9 cellular contexts compared by ENCODE assay signal in genomic region chrX:137052641-137053235, GRCh38. TPM values are rescaled to one million over a fixed set of nuclear protein-coding genes. Genes with fewer than 3 reads are reported as not detected.
DNase-seq lines count a peak whose midpoint lies in the region; ATAC-seq, FAIRE-seq and TF ChIP-seq lines count a peak whose summit lies in the region.
"Had no signal": no experiment of that assay in that cellular context is flagged by ENCODE, and none has a peak within 500 bp of the region (broad histone marks: within the 10 kb centered on the region; RNA-seq: fewer than 3 reads in every experiment).

No MANE protein-coding gene starts in this region.

- ATAC-seq in HG03280 (IDR thresholded peaks at IDR 0.05; ENCODE audit: unreplicated experiment), result peak; percentile 20
- peak; percentile 42 for ATAC-seq in activated CD8-positive, alpha-beta T cell treated with anti-CD3 and anti-CD28 coated beads, Interleukin-2, amount 10 ng/mL, durations not matched to agents 7 days and 5 days
- ATAC-seq in gastroesophageal sphincter, result no peak

- TF ChIP-seq CTCF in gastroesophageal sphincter (IDR thresholded peaks at IDR 0.05) (no peak), smooth muscle cell (IDR thresholded peaks at IDR 0.05; ENCODE audit: borderline replicate concordance, insufficient read depth, poor library complexity, severe bottlenecking) (no peak)

- WGBS in gastroesophageal sphincter (ENCODE audit: low coverage in 1 of 2), 2 donors, result 43% methylated on average over 19 of the region's 37 CpGs; no CpG with 5 or more reads in 1 of the 2 donors
- 48% methylated on average over 35 of the region's 37 CpGs for WGBS in smooth muscle cell (ENCODE audit: low lambda C conversion rate)

- H3K36me3 ChIP-seq in gastroesophageal sphincter, result no peaks in the 10 kb centered on the region
- H3K36me3 ChIP-seq in smooth muscle cell (ENCODE audit: low read depth), result no peaks in the 10 kb centered on the region

- no peak overlapping the region for H3K27ac Mint-ChIP-seq in activated CD8-positive, alpha-beta T cell treated with anti-CD3 and anti-CD28 coated beads, Interleukin-2, amount 10 ng/mL, durations not matched to agents 7 days and 5 days

- H3K4me1 ChIP-seq in gastroesophageal sphincter (peaks cover 0 to 15% (median 0%) of the 10 kb centered on the region in 3 donors), smooth muscle cell (ENCODE audit: low read depth) (no peaks in the 10 kb centered on the region)

- CTCF ChIA-PET in activated CD8-positive, alpha-beta T cell treated with anti-CD3 and anti-CD28 coated beads, Interleukin-2, amount 10 ng/mL, durations not matched to agents 7 days and 5 days (lab: Charles Lee), result interaction anchor here (0.6 to 2.4 kb wide), 14 partner anchors 9 to 550 kb away, joined by 3 to 11 read pairs (median 4); no protein-coding TSS in a partner anchor

- peaks cover 36% of the 10 kb centered on the region for H3K27me3 Mint-ChIP-seq in activated CD8-positive, alpha-beta T cell treated with anti-CD3 and anti-CD28 coated beads, Interleukin-2, amount 10 ng/mL, durations not matched to agents 7 days and 5 days (ENCODE audit: low read depth)

- H3K4me3 ChIP-seq in gastroesophageal sphincter, result peak overlapping the region; percentile 10 to 47
- H3K4me3 ChIP-seq in smooth muscle cell, result peak overlapping the region; percentile 46

- H3K9me3 Mint-ChIP-seq in activated CD8-positive, alpha-beta T cell treated with anti-CD3 and anti-CD28 coated beads, Interleukin-2, amount 10 ng/mL, durations not matched to agents 7 days and 5 days (ENCODE audit: insufficient read depth), result no peaks in the 10 kb centered on the region

- peak overlapping the region; percentile 80 for H3K4me2 ChIP-seq in smooth muscle cell

- H3K27ac ChIP-seq in gastroesophageal sphincter (no peak overlapping the region), smooth muscle cell (ENCODE audit: low read depth) (no peak overlapping the region)

- H3K9me3 ChIP-seq in gastroesophageal sphincter (no peaks in the 10 kb centered on the region), smooth muscle cell (replicated peaks; ENCODE audit: low read depth) (no peaks in the 10 kb centered on the region)

- no peaks in the 10 kb centered on the region for H3K36me3 Mint-ChIP-seq in activated CD8-positive, alpha-beta T cell treated with anti-CD3 and anti-CD28 coated beads, Interleukin-2, amount 10 ng/mL, durations not matched to agents 7 days and 5 days (ENCODE audit: low read depth)

- no peak for FAIRE-seq in frontal cortex (lab: Jason Lieb, UNC)

- peaks cover 10% of the 10 kb centered on the region for H3K4me1 Mint-ChIP-seq in activated CD8-positive, alpha-beta T cell treated with anti-CD3 and anti-CD28 coated beads, Interleukin-2, amount 10 ng/mL, durations not matched to agents 7 days and 5 days (ENCODE audit: low read depth)

- DNase-seq in NCI-H524 (lab: John Stamatoyannopoulos, UW), result peak; percentile 37 to 62
- no peak for DNase-seq in NCI-H524 treated with DMSO at 0.1 percent for 48 hours (lab: John Stamatoyannopoulos, UW)
- no peak for DNase-seq in activated CD8-positive, alpha-beta T cell treated with anti-CD3 and anti-CD28 coated beads, Interleukin-2, amount 10 ng/mL, durations not matched to agents 7 days and 5 days
- no peak for DNase-seq in smooth muscle cell (lab: John Stamatoyannopoulos, UW; ENCODE audit: unreplicated experiment)
- no peak for DNase-seq in frontal cortex (ENCODE audit: low spot score in 2 of 2)
- DNase-seq in HK-2 (ENCODE audit: unreplicated experiment), result no peak

- no peak for TF ChIP-seq POLR2A in gastroesophageal sphincter (IDR thresholded peaks at IDR 0.05)

- H3F3A ChIP-seq in smooth muscle cell (ENCODE audit: low read depth), result no peaks in the 10 kb centered on the region

- TF ChIP-seq EP300 in gastroesophageal sphincter (IDR thresholded peaks at IDR 0.05), result no peak

- POLR2A ChIA-PET in activated CD8-positive, alpha-beta T cell treated with anti-CD3 and anti-CD28 coated beads, Interleukin-2, amount 10 ng/mL, durations not matched to agents 7 days and 5 days (lab: Charles Lee), result no interaction called here

- no peak overlapping the region for H3K9ac ChIP-seq in smooth muscle cell (ENCODE audit: low read depth)

- no peaks in the 10 kb centered on the region for H4K20me1 ChIP-seq in smooth muscle cell (ENCODE audit: low read depth)

- H2AFZ ChIP-seq in smooth muscle cell (ENCODE audit: low read depth), result peak overlapping the region; percentile 84

- peak overlapping the region; percentile 81 for H3K4me3 Mint-ChIP-seq in activated CD8-positive, alpha-beta T cell treated with anti-CD3 and anti-CD28 coated beads, Interleukin-2, amount 10 ng/mL, durations not matched to agents 7 days and 5 days

- H3K27me3 ChIP-seq in gastroesophageal sphincter, result no peaks in the 10 kb centered on the region
- H3K27me3 ChIP-seq in smooth muscle cell (ENCODE audit: low read depth), result peaks cover 54% of the 10 kb centered on the region

- H3K79me2 ChIP-seq in smooth muscle cell (ENCODE audit: low read depth), result no peaks in the 10 kb centered on the region

RNA-seq across cellular contexts. Expression of gene GPR101, which starts 18.9 kb away (rescaled TPM):
- total RNA-seq in activated CD8-positive, alpha-beta T cell treated with anti-CD3 and anti-CD28 coated beads, Interleukin-2, amount 10 ng/mL, durations not matched to agents 7 days and 5 days, result not detected
- total RNA-seq in gastroesophageal sphincter (not detected), smooth muscle cell (not detected in 2 replicates), frontal cortex (not detected)
- polyA plus RNA-seq in smooth muscle cell, result not detected in 2 replicates
- polyA plus RNA-seq: adipose tissue had no signal

Comparison
In these comparisons a context has a peak if more than half of its experiments do, and no peak if none do; other contexts are left out.
1. DNase-seq: peak in NCI-H524 (2 of 2); none in NCI-H524 treated with DMSO at 0.1 percent for 48 hours (single experiment), activated CD8-positive, alpha-beta T cell treated with anti-CD3 and anti-CD28 coated beads, Interleukin-2, amount 10 ng/mL, durations not matched to agents 7 days and 5 days (single experiment), smooth muscle cell (single experiment), frontal cortex (0 of 2) and HK-2 (single experiment).